In genomic region chr1:156677616-156678596, GRCh38 we compare ENCODE assay signal across 8 cellular contexts. TPM values are rescaled to one million over a fixed set of nuclear protein-coding genes. Genes with fewer than 3 reads are reported as not detected.
A peak's percentile ranks its signal among the peaks of the same experiment; 100 is the strongest.
DNase-seq lines count a peak whose midpoint lies in the region; TF ChIP-seq lines count a peak whose summit lies in the region.

No MANE protein-coding gene starts in this region.

- 4% methylated on average over 22 of the region's 22 CpGs for WGBS in smooth muscle cell (ENCODE audit: low lambda C conversion rate)

- DNase-seq in NOMO-1 (lab: John Stamatoyannopoulos, UW; ENCODE audit: unreplicated experiment in 2 of 2) (peak; percentile 23 to 48), NOMO-1 treated with dmso at 0.1 percent for 144 hours (lab: John Stamatoyannopoulos, UW; ENCODE audit: unreplicated experiment) (no peak), LHCN-M2 (ENCODE audit: low read depth) (peak; percentile 85), RPMI8226 (peak; percentile 49), caudate nucleus (lab: John Stamatoyannopoulos, UW) (peak in 51 of 61 donors; percentile 14 to 77 (median 41)), islet precursor cell (peak; percentile 85), smooth muscle cell (lab: John Stamatoyannopoulos, UW; ENCODE audit: unreplicated experiment) (peak; percentile 29)
- DNase-seq in activated effector memory CD4-positive, alpha-beta T cell treated with anti-CD3 and anti-CD28 coated beads, Interleukin-2, amount 50 U/mL, for 16 hours: no peak

- no peaks in the 10 kb centered on the region for H3K36me3 ChIP-seq in smooth muscle cell (ENCODE audit: low read depth)

- H3F3A ChIP-seq in smooth muscle cell (ENCODE audit: low read depth): peaks cover 4% of the 10 kb centered on the region

- TF ChIP-seq CTCF in smooth muscle cell (IDR thresholded peaks at IDR 0.05; ENCODE audit: borderline replicate concordance, insufficient read depth, poor library complexity, severe bottlenecking): peak; percentile 93

- H4K20me1 ChIP-seq in smooth muscle cell (ENCODE audit: low read depth): peaks cover 35% of the 10 kb centered on the region

- peak overlapping the region; percentile 91 for H3K4me2 ChIP-seq in smooth muscle cell

- peak overlapping the region; percentile 41 for H2AFZ ChIP-seq in smooth muscle cell (ENCODE audit: low read depth)

- no peaks in the 10 kb centered on the region for H3K27me3 ChIP-seq in smooth muscle cell (ENCODE audit: low read depth)

- no peaks in the 10 kb centered on the region for H3K9me3 ChIP-seq in smooth muscle cell (replicated peaks; ENCODE audit: low read depth)

- peak overlapping the region; percentile 1 for H3K27ac ChIP-seq in caudate nucleus (ENCODE audit: low read depth, low read length)
- peak overlapping the region; percentile 15 for H3K27ac ChIP-seq in smooth muscle cell (ENCODE audit: low read depth)

- peaks cover 35% of the 10 kb centered on the region for H3K79me2 ChIP-seq in smooth muscle cell (ENCODE audit: low read depth)

- peak overlapping the region; percentile 51 for H3K4me3 ChIP-seq in smooth muscle cell

- H3K9ac ChIP-seq in smooth muscle cell (ENCODE audit: low read depth): no peak overlapping the region

- peaks cover 36% of the 10 kb centered on the region for H3K4me1 ChIP-seq in smooth muscle cell (ENCODE audit: low read depth)

RNA-seq across cellular contexts. Expression of gene NES, which starts 0.7 kb away (rescaled TPM):
- total RNA-seq in LHCN-M2 (2014; rRNA removed) (470 and 483 TPM in 2 replicates), smooth muscle cell (27.1 and 28.5 TPM in 2 replicates)
- 766 TPM for polyA plus RNA-seq in LHCN-M2 (2012)
- 11.3 and 23.3 TPM in 2 replicates for polyA plus RNA-seq in smooth muscle cell

RNA-seq across cellular contexts. Expression of gene CRABP2, which starts 27.5 kb away (rescaled TPM):
- total RNA-seq in LHCN-M2 (2014; rRNA removed): 1.5 and 2.2 TPM in 2 replicates
- polyA plus RNA-seq in LHCN-M2 (2012): 2.8 TPM
- 69.4 and 86.6 TPM in 2 replicates for total RNA-seq in smooth muscle cell
- polyA plus RNA-seq in smooth muscle cell: 145 and 277 TPM in 2 replicates

RNA-seq across cellular contexts. Expression of gene BCAN, which starts 36.0 kb away (rescaled TPM):
- not detected in 2 replicates for total RNA-seq in LHCN-M2 (2014; rRNA removed)
- polyA plus RNA-seq in LHCN-M2 (2012): 0.17 TPM
- total RNA-seq in smooth muscle cell: not detected in 2 replicates
- 0.79 TPM in 1 of 2 replicates, not detected in the other for polyA plus RNA-seq in smooth muscle cell

RNA-seq across cellular contexts. Expression of gene METTL25B, which starts 50.4 kb away (rescaled TPM):
- 10.0 and 11.2 TPM in 2 replicates for total RNA-seq in LHCN-M2 (2014; rRNA removed)
- polyA plus RNA-seq in LHCN-M2 (2012): 10.6 TPM
- 5.4 and 11.0 TPM in 2 replicates for total RNA-seq in smooth muscle cell
- 17.5 and 21.7 TPM in 2 replicates for polyA plus RNA-seq in smooth muscle cell

RNA-seq across cellular contexts. Expression of gene ISG20L2, which starts 50.7 kb away (rescaled TPM):
- total RNA-seq in LHCN-M2 (2014; rRNA removed): 14.2 and 25.6 TPM in 2 replicates
- 15.8 TPM for polyA plus RNA-seq in LHCN-M2 (2012)
- 13.8 and 20.3 TPM in 2 replicates for total RNA-seq in smooth muscle cell
- polyA plus RNA-seq in smooth muscle cell: 17.4 and 19.2 TPM in 2 replicates

Comparison
In these comparisons a context has a peak if more than half of its experiments do, and no peak if none do; other contexts are left out.
1. DNase-seq: peak in NOMO-1 (2 of 2), LHCN-M2 (single experiment), RPMI8226 (single experiment), caudate nucleus (51 of 61), islet precursor cell (single experiment) and smooth muscle cell (single experiment); none in NOMO-1 treated with dmso at 0.1 percent for 144 hours (single experiment) and activated effector memory CD4-positive, alpha-beta T cell treated with anti-CD3 and anti-CD28 coated beads, Interleukin-2, amount 50 U/mL, for 16 hours (single experiment).
2. RNA of gene NES, which starts 0.7 kb away (total RNA-seq): 470 to 483 TPM in LHCN-M2; 27.1 to 28.5 TPM in smooth muscle cell; every median in the first group is over 10 times any median in the second.
3. RNA of gene CRABP2, which starts 27.5 kb away (total RNA-seq): 69.4 to 86.6 TPM in smooth muscle cell; 1.5 to 2.2 TPM in LHCN-M2; every median in the first group is over 10 times any median in the second.